ENCODE assay signal across 10 cellular contexts in genomic region chr19:3206216-3206953, GRCh38. TPM values are rescaled to one million over a fixed set of nuclear protein-coding genes. Genes with fewer than 3 reads are reported as not detected.
"Had no signal": no experiment of that assay in that cellular context is flagged by ENCODE, and none has a peak within 500 bp of the region (broad histone marks: within the 10 kb centered on the region; RNA-seq: fewer than 3 reads in every experiment).

No MANE protein-coding gene starts in this region.

- H3K27ac ChIP-seq: HL-60 had no signal

- H3K4me2 ChIP-seq: GM23338 had no signal

- H2AFZ ChIP-seq: GM23338 had no signal

- FAIRE-seq: H1, HepG2 had no signal

- H3K4me3 ChIP-seq: GM23338 had no signal

- DNase-seq: H9, HCEC 1CT, HFFc6, KG1 had no signal

RNA-seq across cellular contexts. Expression of gene CELF5, which starts 18.1 kb away (rescaled TPM):
- total RNA-seq: HT1080 had no signal
- polyA plus RNA-seq: IgD-negative memory B cell had no signal

RNA-seq across cellular contexts. Expression of gene S1PR4, which starts 27.8 kb away (rescaled TPM):
- total RNA-seq: H1, H9, HFFc6 had no signal
- polyA plus RNA-seq: GM23338, H1 had no signal
